In genomic region chr2:193847140-193847539, GRCh38 we compare ENCODE assay signal across 17 cellular contexts.
DNase-seq lines count a peak whose midpoint lies in the region; TF ChIP-seq lines count a peak whose summit lies in the region.
"Had no signal": no experiment of that assay in that cellular context is flagged by ENCODE, and none has a peak within 500 bp of the region (broad histone marks: within the 10 kb centered on the region; RNA-seq: fewer than 3 reads in every experiment).

No MANE protein-coding gene starts in this region.

- no peaks in the 10 kb centered on the region for H3K4me1 ChIP-seq in breast epithelium
- H3K4me1 ChIP-seq: prostate gland had no signal

- CTCF ChIA-PET in MCF 10A (lab: Yijun Ruan, JAX), result no interaction called here

- H3K4me3 ChIP-seq in breast epithelium (no peak overlapping the region), foreskin fibroblast (ENCODE audit: low read depth in 1 of 2, low read length in 2 of 2) (no peak overlapping the region)
- H3K4me3 ChIP-seq: prostate gland had no signal

- TF ChIP-seq POLR2A in breast epithelium (IDR thresholded peaks at IDR 0.05), result no peak

- H3K4me3 Mint-ChIP-seq in MCF 10A (ENCODE audit: unreplicated experiment), result no peak overlapping the region
- H3K4me3 Mint-ChIP-seq: activated naive CD4-positive, alpha-beta T cell treated with anti-CD3 and anti-CD28 coated beads, Interleukin-2, amount 50 U/mL, for 24 hours had no signal

- intact Hi-C loops in MCF 10A (cut with micrococcal nuclease), result no loop called here
- intact Hi-C loops in breast epithelium (cut with DNase I; ENCODE audit: low total_unique reads), result no loop called here

- H3K9me3 Mint-ChIP-seq in MCF 10A (ENCODE audit: unreplicated experiment), result no peaks in the 10 kb centered on the region
- H3K9me3 Mint-ChIP-seq: activated naive CD4-positive, alpha-beta T cell treated with anti-CD3 and anti-CD28 coated beads, Interleukin-2, amount 50 U/mL, for 24 hours had no signal

- no peaks in the 10 kb centered on the region for H3K36me3 Mint-ChIP-seq in MCF 10A (ENCODE audit: insufficient read depth, unreplicated experiment)
- H3K36me3 Mint-ChIP-seq: activated naive CD4-positive, alpha-beta T cell treated with anti-CD3 and anti-CD28 coated beads, Interleukin-2, amount 50 U/mL, for 24 hours had no signal

- H3K27me3 ChIP-seq in breast epithelium, result no peaks in the 10 kb centered on the region

- peak overlapping the region; percentile 83 for H3K27ac Mint-ChIP-seq in MCF 10A (ENCODE audit: low read depth, unreplicated experiment)
- H3K27ac Mint-ChIP-seq: activated naive CD4-positive, alpha-beta T cell treated with anti-CD3 and anti-CD28 coated beads, Interleukin-2, amount 50 U/mL, for 24 hours had no signal

- TF ChIP-seq CTCF in MCF 10A (IDR thresholded peaks at IDR 0.05; ENCODE audit: unreplicated experiment), result no peak
- TF ChIP-seq CTCF in breast epithelium (IDR thresholded peaks at IDR 0.05), result no peak
- no peak for TF ChIP-seq CTCF in foreskin fibroblast (IDR thresholded peaks at IDR 0.05; ENCODE audit: low read depth, low read length)

- H3K27ac ChIP-seq in breast epithelium, result no peak overlapping the region
- H3K27ac ChIP-seq: prostate gland had no signal

- no peaks in the 10 kb centered on the region for H3K27me3 Mint-ChIP-seq in MCF 10A (ENCODE audit: insufficient read depth, unreplicated experiment)
- H3K27me3 Mint-ChIP-seq: activated naive CD4-positive, alpha-beta T cell treated with anti-CD3 and anti-CD28 coated beads, Interleukin-2, amount 50 U/mL, for 24 hours had no signal

- H3K4me1 Mint-ChIP-seq in MCF 10A (ENCODE audit: insufficient read depth, unreplicated experiment), result peaks cover 16% of the 10 kb centered on the region
- H3K4me1 Mint-ChIP-seq: activated naive CD4-positive, alpha-beta T cell treated with anti-CD3 and anti-CD28 coated beads, Interleukin-2, amount 50 U/mL, for 24 hours had no signal

- H3K9me3 ChIP-seq in breast epithelium, result no peaks in the 10 kb centered on the region
- H3K9me3 ChIP-seq: prostate gland had no signal

- peak; percentile 71 for DNase-seq in MCF 10A (ENCODE audit: unreplicated experiment)
- no peak for DNase-seq in breast epithelium (ENCODE audit: low spot score in 2 of 2)
- DNase-seq in amniotic epithelial cell (ENCODE audit: low read depth), result peak; percentile 79
- peak; percentile 35 to 54 for DNase-seq in foreskin fibroblast
- no peak for DNase-seq in iPS-NIHi11 (ENCODE audit: low spot score)
- no peak for DNase-seq in COLO668 (lab: John Stamatoyannopoulos, UW; ENCODE audit: unreplicated experiment)
- no peak for DNase-seq in DMS153 (lab: John Stamatoyannopoulos, UW)
- no peak for DNase-seq in COR-L47 (lab: John Stamatoyannopoulos, UW)
- DNase-seq: 8988T; activated CD4-positive, alpha-beta T cell treated with anti-CD3 and anti-CD28 coated beads for 1 hour; central memory CD4-positive, alpha-beta T cell; head of caudate nucleus; NCI-H2029 treated with DMSO at 0.1 percent for 48 hours; NCI-H774; T-helper 2 cell had no signal

- POLR2A ChIA-PET in MCF 10A (lab: Yijun Ruan, JAX), result interaction anchor here (0.5 kb wide), 1 partner anchor 257 kb away, joined by 3 read pairs; no protein-coding TSS in a partner anchor

- no peaks in the 10 kb centered on the region for H3K36me3 ChIP-seq in breast epithelium
- H3K36me3 ChIP-seq: prostate gland had no signal

- BruUV-seq in MCF 10A (replicated peaks; lab: Mats Ljungman, UMichigan), result no TSS peak

Comparison
In these comparisons a context has a peak if more than half of its experiments do, and no peak if none do; other contexts are left out.
1. DNase-seq: peak in MCF 10A (single experiment), amniotic epithelial cell (single experiment) and foreskin fibroblast (2 of 2); none in breast epithelium (0 of 2), iPS-NIHi11 (single experiment), COLO668 (single experiment), DMS153 (single experiment) and COR-L47 (single experiment).